In the genomic region with DNA sequence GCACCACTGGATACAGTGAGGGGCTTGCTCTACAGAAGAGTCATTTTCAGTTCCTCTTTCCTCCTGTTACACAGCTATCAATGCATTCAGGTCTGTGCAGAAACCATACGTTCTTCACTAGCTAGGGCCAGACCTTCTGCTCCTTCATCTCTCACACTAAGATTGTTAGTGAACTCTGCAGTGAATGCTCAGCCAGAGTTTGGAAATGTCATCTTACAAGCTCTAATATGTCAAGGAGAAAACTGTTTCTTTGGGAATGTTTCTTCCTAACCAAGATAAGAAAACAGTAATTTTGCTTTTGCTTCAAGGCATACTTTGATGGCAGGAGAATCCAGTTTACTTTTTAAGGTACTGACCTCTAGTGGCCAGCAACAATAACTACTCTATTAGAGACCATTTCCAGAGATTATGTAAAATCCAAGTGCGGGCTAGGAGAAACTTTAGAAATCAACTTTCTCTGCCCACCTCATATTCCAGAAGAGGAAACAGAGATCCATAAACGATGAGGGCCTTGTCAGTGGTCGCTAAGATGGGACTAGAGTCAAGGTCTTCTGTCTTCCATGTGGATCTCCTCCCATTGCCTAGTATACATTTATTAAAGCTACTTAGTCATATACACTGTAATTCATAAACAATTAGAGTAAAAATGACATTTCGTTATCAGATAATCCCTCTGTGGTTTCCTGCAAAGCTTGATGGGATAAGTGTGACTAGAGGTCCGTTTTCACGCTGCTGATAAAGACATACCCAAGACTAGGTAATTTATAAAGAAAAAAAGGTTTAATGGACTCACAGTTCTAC, we compare ENCODE assay signal across 8 cellular contexts. TPM values are rescaled to one million over a fixed set of nuclear protein-coding genes. Genes with fewer than 3 reads are reported as not detected.
DNase-seq lines count a peak whose midpoint lies in the region; ATAC-seq, FAIRE-seq and TF ChIP-seq lines count a peak whose summit lies in the region.

No MANE protein-coding gene starts in this region.

- TF ChIP-seq CTCF in GM20000 (IDR thresholded peaks at IDR 0.05; ENCODE audit: extremely low read depth, missing control alignments), result peak; percentile 43

- FAIRE-seq in RCC 7860 (lab: Jason Lieb, UNC), result peak; percentile 75

- peak; percentile 47 for DNase-seq in GM03348 (ENCODE audit: low spot score)
- peak; percentile 38 for DNase-seq in GM20000 (ENCODE audit: low spot score)
- DNase-seq in RCC 7860 (ENCODE audit: low spot score), result peak; percentile 40
- peak; percentile 52 for DNase-seq in epidermal melanocyte (ENCODE audit: insufficient read length, low spot score)
- peak; percentile 73 for DNase-seq in naive B cell
- no peak for DNase-seq in HuH-7.5 (ENCODE audit: low spot score)
- no peak for DNase-seq in SHP77 (lab: John Stamatoyannopoulos, UW)

- H3K36me3 Mint-ChIP-seq in naive B cell, result no peaks in the 10 kb centered on the region

- H3K27me3 Mint-ChIP-seq in naive B cell, result peaks cover 0 to 18% (median 0%) of the 10 kb centered on the region in 3 donors

- peak overlapping the region in 2 of 6 donors; percentile 7 to 68 for H3K27ac Mint-ChIP-seq in naive B cell

- ATAC-seq in HG03457 (IDR thresholded peaks at IDR 0.05; ENCODE audit: unreplicated experiment) (peak; percentile 94), naive B cell (ENCODE audit: low read depth in 2 of 2) (peak; percentile 100)

- no peaks in the 10 kb centered on the region for H3K9me3 Mint-ChIP-seq in naive B cell

- peak overlapping the region in 5 of 8 donors; percentile 53 to 71 (median 69) for H3K4me3 Mint-ChIP-seq in naive B cell

- peaks cover 19 to 27% (median 19%) of the 10 kb centered on the region in 3 donors for H3K4me1 Mint-ChIP-seq in naive B cell

RNA-seq across cellular contexts. Expression of gene CC2D2A, which starts 12.1 kb away (rescaled TPM):
- not detected for polyA plus RNA-seq in naive B cell (ENCODE audit: low read depth in 6 of 6)

RNA-seq across cellular contexts. Expression of gene C1QTNF7, which starts 29.8 kb away (rescaled TPM):
- not detected for polyA plus RNA-seq in naive B cell (ENCODE audit: low read depth in 6 of 6)

Comparison
In these comparisons a context has a peak if more than half of its experiments do, and no peak if none do; other contexts are left out.
1. DNase-seq: peak in GM03348 (single experiment), GM20000 (single experiment), RCC 7860 (single experiment), epidermal melanocyte (single experiment) and naive B cell (single experiment); none in HuH-7.5 (single experiment) and SHP77 (0 of 2).